In genomic region chr6:145736854-145737181, GRCh38 we compare ENCODE assay signal across 10 cellular contexts. TPM values are rescaled to one million over a fixed set of nuclear protein-coding genes. Genes with fewer than 3 reads are reported as not detected.
DNase-seq lines count a peak whose midpoint lies in the region; ATAC-seq lines count a peak whose summit lies in the region.
"Had no signal": no experiment of that assay in that cellular context is flagged by ENCODE, and none has a peak within 500 bp of the region (broad histone marks: within the 10 kb centered on the region; RNA-seq: fewer than 3 reads in every experiment).

No MANE protein-coding gene starts in this region.

- H3K9me3 Mint-ChIP-seq in IgD-negative memory B cell: peaks cover 0 to 5% (median 3%) of the 10 kb centered on the region in 3 donors
- peaks cover 8% of the 10 kb centered on the region for H3K9me3 Mint-ChIP-seq in activated naive CD8-positive, alpha-beta T cell treated with anti-CD3 and anti-CD28 coated beads for 36 hours
- H3K9me3 Mint-ChIP-seq in stimulated activated naive CD8-positive, alpha-beta T cell treated with anti-CD3 and anti-CD28 coated beads, Interleukin-15, amount 100 ng/mL, for 72 hours: peaks cover 3 to 15% of the 10 kb centered on the region in 2 donors

- no peaks in the 10 kb centered on the region for H3K36me3 Mint-ChIP-seq in IgD-negative memory B cell
- H3K36me3 Mint-ChIP-seq in activated naive CD8-positive, alpha-beta T cell treated with anti-CD3 and anti-CD28 coated beads for 36 hours: peaks cover 7% of the 10 kb centered on the region

- no peak for DNase-seq in activated naive CD8-positive, alpha-beta T cell treated with anti-CD3 and anti-CD28 coated beads for 36 hours
- DNase-seq in kidney glomerular epithelial cell (lab: John Stamatoyannopoulos, UW): peak; percentile 35
- DNase-seq in stimulated activated naive CD8-positive, alpha-beta T cell treated with anti-CD3 and anti-CD28 coated beads, Interleukin-15, amount 100 ng/mL, for 72 hours: no peak
- DNase-seq in stimulated activated CD4-positive, alpha-beta T cell treated with anti-CD3 and anti-CD28 coated beads, Interleukin-1b, Interleukin-23, amount 100 ng/mL, for 48 hours: no peak
- no peak for DNase-seq in NCI-H446 treated with DMSO at 0.1 percent for 48 hours (lab: John Stamatoyannopoulos, UW)
- no peak for DNase-seq in GDM1 (lab: John Stamatoyannopoulos, UW)
- no peak for DNase-seq in activated CD4-positive, alpha-beta T cell treated with anti-CD3 and anti-CD28 coated beads for 1 hour
- DNase-seq: activated CD8-positive, alpha-beta memory T cell treated with anti-CD3 and anti-CD28 coated beads, Interleukin-2, amount 50 U/mL, for 48 hours; NCI-H510A treated with DMSO at 0.1 percent for 48 hours had no signal

- H3K4me1 Mint-ChIP-seq in IgD-negative memory B cell: peaks cover 4 to 12% (median 9%) of the 10 kb centered on the region in 3 donors
- peaks cover 16% of the 10 kb centered on the region for H3K4me1 Mint-ChIP-seq in activated naive CD8-positive, alpha-beta T cell treated with anti-CD3 and anti-CD28 coated beads for 36 hours
- peaks cover 8% of the 10 kb centered on the region for H3K4me1 Mint-ChIP-seq in stimulated activated naive CD8-positive, alpha-beta T cell treated with anti-CD3 and anti-CD28 coated beads, Interleukin-15, amount 100 ng/mL, for 72 hours

- peak overlapping the region; percentile 98 to 99 (median 99) for H3K27ac Mint-ChIP-seq in IgD-negative memory B cell
- peak overlapping the region; percentile 99 for H3K27ac Mint-ChIP-seq in activated naive CD8-positive, alpha-beta T cell treated with anti-CD3 and anti-CD28 coated beads for 36 hours
- H3K27ac Mint-ChIP-seq in stimulated activated naive CD8-positive, alpha-beta T cell treated with anti-CD3 and anti-CD28 coated beads, Interleukin-15, amount 100 ng/mL, for 72 hours: peak overlapping the region; percentile 74 to 92

- ATAC-seq in stimulated activated naive CD8-positive, alpha-beta T cell treated with anti-CD3 and anti-CD28 coated beads, Interleukin-15, amount 100 ng/mL, for 72 hours: no peak

- H3K4me3 Mint-ChIP-seq in IgD-negative memory B cell: peak overlapping the region in 3 of 4 donors; percentile 94 to 99 (median 98)
- peak overlapping the region; percentile 93 for H3K4me3 Mint-ChIP-seq in activated naive CD8-positive, alpha-beta T cell treated with anti-CD3 and anti-CD28 coated beads for 36 hours
- H3K4me3 Mint-ChIP-seq in stimulated activated naive CD8-positive, alpha-beta T cell treated with anti-CD3 and anti-CD28 coated beads, Interleukin-15, amount 100 ng/mL, for 72 hours: peak overlapping the region; percentile 51 to 94

- H3K27me3 Mint-ChIP-seq in IgD-negative memory B cell: no peaks in the 10 kb centered on the region
- no peaks in the 10 kb centered on the region for H3K27me3 Mint-ChIP-seq in activated naive CD8-positive, alpha-beta T cell treated with anti-CD3 and anti-CD28 coated beads for 36 hours
- H3K27me3 Mint-ChIP-seq in stimulated activated naive CD8-positive, alpha-beta T cell treated with anti-CD3 and anti-CD28 coated beads, Interleukin-15, amount 100 ng/mL, for 72 hours: no peaks in the 10 kb centered on the region

RNA-seq across cellular contexts. Expression of gene EPM2A, which starts 1.5 kb away (rescaled TPM):
- 7.0 TPM for polyA plus RNA-seq in IgD-negative memory B cell
- 1 to 10 TPM; 8.3 to 9.0 TPM for total RNA-seq in activated naive CD8-positive, alpha-beta T cell treated with anti-CD3 and anti-CD28 coated beads for 36 hours
